8 cellular contexts compared by ENCODE assay signal in the genomic region with DNA sequence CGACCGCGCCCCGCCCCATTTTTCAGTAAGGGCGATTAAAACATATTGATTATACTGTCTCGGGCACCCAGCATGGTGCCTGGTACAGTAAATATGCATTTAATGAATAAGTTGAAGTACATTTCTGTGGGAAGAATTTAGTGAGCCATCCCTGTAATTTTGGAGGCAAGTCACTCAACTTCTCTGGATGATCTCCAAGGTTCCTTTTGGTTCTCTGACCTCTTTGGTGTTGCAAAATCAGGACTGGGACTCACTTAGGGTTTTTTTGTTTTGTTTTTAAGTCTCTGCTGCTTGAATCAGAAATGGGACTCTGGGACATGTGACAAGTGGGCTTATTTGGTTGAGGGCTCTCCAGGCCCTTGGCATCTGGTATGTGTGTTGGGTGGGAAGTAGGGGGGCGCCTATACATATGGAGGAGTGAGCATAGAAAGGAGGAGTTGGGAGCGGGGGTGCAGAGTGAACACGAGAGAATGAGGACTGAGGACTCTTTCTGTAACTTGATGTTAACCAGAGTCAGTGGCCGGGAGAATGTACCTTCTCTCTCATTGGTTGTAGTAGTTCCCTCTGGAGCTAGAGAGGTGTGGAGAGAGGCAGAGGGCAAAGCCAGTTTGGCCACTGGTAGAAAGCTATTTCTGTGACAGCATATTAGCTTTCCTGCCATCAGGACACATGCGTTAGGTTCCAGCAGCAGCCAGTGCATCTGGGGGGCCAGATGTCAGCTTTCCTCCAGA. TPM values are rescaled to one million over a fixed set of nuclear protein-coding genes. Genes with fewer than 3 reads are reported as not detected.
A peak's percentile ranks its signal among the peaks of the same experiment; 100 is the strongest.
DNase-seq lines count a peak whose midpoint lies in the region; ATAC-seq, FAIRE-seq and TF ChIP-seq lines count a peak whose summit lies in the region.

No MANE protein-coding gene starts in this region.

- peak overlapping the region; percentile 84 to 98 (median 93) for H3K4me3 Mint-ChIP-seq in CD8-positive, alpha-beta memory T cell
- H3K4me3 Mint-ChIP-seq in osteocyte (ENCODE audit: unreplicated experiment), result peak overlapping the region; percentile 94

- H3K4me1 ChIP-seq in CD8-positive, alpha-beta memory T cell (ENCODE audit: insufficient read depth, low read length), result peaks cover 23% of the 10 kb centered on the region
- H3K4me1 ChIP-seq in PC-3 (ENCODE audit: insufficient read depth, low read length) (peaks cover 39% of the 10 kb centered on the region), endothelial cell of umbilical vein (ENCODE audit: control insufficient read depth, extremely low read depth, insufficient read depth, low read length) (peaks cover 42% of the 10 kb centered on the region)

- peak overlapping the region in 5 of 8 donors; percentile 37 to 95 (median 66) for H3K27ac Mint-ChIP-seq in CD8-positive, alpha-beta memory T cell
- H3K27ac Mint-ChIP-seq in osteocyte (ENCODE audit: unreplicated experiment), result peak overlapping the region; percentile 84

- H3K36me3 Mint-ChIP-seq in CD8-positive, alpha-beta memory T cell, result peaks cover 0 to 7% (median 0%) of the 10 kb centered on the region in 3 donors
- peaks cover 6% of the 10 kb centered on the region for H3K36me3 Mint-ChIP-seq in osteocyte (ENCODE audit: unreplicated experiment)

- H3F3A ChIP-seq in PC-3 (ENCODE audit: low read length, unreplicated experiment), result no peaks in the 10 kb centered on the region

- no peaks in the 10 kb centered on the region for H3K9me3 Mint-ChIP-seq in CD8-positive, alpha-beta memory T cell
- no peaks in the 10 kb centered on the region for H3K9me3 Mint-ChIP-seq in osteocyte (ENCODE audit: unreplicated experiment)

- peak; percentile 61 for FAIRE-seq in endothelial cell of umbilical vein (lab: Jason Lieb, UNC)

- H3K9me1 ChIP-seq in endothelial cell of umbilical vein (replicated peaks; ENCODE audit: control insufficient read depth, extremely low read depth, insufficient read depth, low read length), result no peaks in the 10 kb centered on the region

- H3K9me3 ChIP-seq in CD8-positive, alpha-beta memory T cell (ENCODE audit: low read length), result no peaks in the 10 kb centered on the region
- no peaks in the 10 kb centered on the region for H3K9me3 ChIP-seq in PC-3 (ENCODE audit: low read length)
- H3K9me3 ChIP-seq in endothelial cell of umbilical vein (replicated peaks; ENCODE audit: control insufficient read depth, insufficient read depth, low read length), result no peaks in the 10 kb centered on the region

- BruUV-seq in PC-3 (replicated peaks; lab: Mats Ljungman, UMichigan) (no TSS peak), endothelial cell of umbilical vein (replicated peaks; lab: Mats Ljungman, UMichigan) (no TSS peak)

- POLR2A ChIA-PET in CD8-positive, alpha-beta memory T cell (lab: Charles Lee), result no interaction called here
- POLR2A ChIA-PET in PC-3 (lab: Charles Lee; ENCODE audit: unreplicated experiment), result no interaction called here
- POLR2A ChIA-PET in endothelial cell of umbilical vein (lab: Charles Lee), result interaction anchor here (1.0 kb wide), 1 partner anchor 39 kb away, joined by 3 read pairs; no protein-coding TSS in a partner anchor

- DNase-seq in CD8-positive, alpha-beta memory T cell, result no peak
- DNase-seq in PC-3 (peak; percentile 45), endothelial cell of umbilical vein (ENCODE audit: low read depth, low spot score) (peak; percentile 14), osteocyte (ENCODE audit: extremely low spot score, unreplicated experiment) (no peak), GM19238 (ENCODE audit: insufficient read length, low spot score) (no peak), cortex of kidney (lab: John Stamatoyannopoulos, UW) (no peak)
- no peak for DNase-seq in activated CD8-positive, alpha-beta memory T cell treated with anti-CD3 and anti-CD28 coated beads, Interleukin-2, amount 50 U/mL, for 4 hours

- H3K27me3 ChIP-seq in CD8-positive, alpha-beta memory T cell (ENCODE audit: insufficient read depth, low read length, poor library complexity, severe bottlenecking), result no peaks in the 10 kb centered on the region
- H3K27me3 ChIP-seq in PC-3 (ENCODE audit: low read length) (no peaks in the 10 kb centered on the region), endothelial cell of umbilical vein (ENCODE audit: control insufficient read depth in 2 of 2, insufficient read depth in 2 of 2, low read length in 2 of 2) (no peaks in the 10 kb centered on the region)

- CTCF ChIA-PET in CD8-positive, alpha-beta memory T cell (lab: Charles Lee), result interaction anchor here (0.8 to 3.4 kb wide), 4 partner anchors 21 to 133 kb away, joined by 3 to 13 read pairs (median 3); no protein-coding TSS in a partner anchor
- CTCF ChIA-PET in PC-3 (lab: Charles Lee) (no interaction called here), endothelial cell of umbilical vein (lab: Charles Lee) (interaction anchor here (2.2 to 9.9 kb wide), 3 partner anchors 8 to 131 kb away, joined by 7 to 170 read pairs (median 12); no protein-coding TSS in a partner anchor)

- dilution Hi-C loops in endothelial cell of umbilical vein (cut with MboI; ENCODE audit: extremely low pct_ligation_motif_present, low sequenced_read_pairs), result no loop called here

- no peak for TF ChIP-seq POLR2A in endothelial cell of umbilical vein (IDR thresholded peaks at IDR 0.05; ENCODE audit: low read depth, low read length)

- peak overlapping the region; percentile 78 for H3K4me2 ChIP-seq in PC-3 (ENCODE audit: low read length)
- H3K4me2 ChIP-seq in endothelial cell of umbilical vein (ENCODE audit: insufficient read depth, low read length), result peak overlapping the region; percentile 88

- H3K9ac ChIP-seq in PC-3 (ENCODE audit: low read length) (no peak overlapping the region; the same call in 1 of the 2 replicates), endothelial cell of umbilical vein (replicated peaks; ENCODE audit: extremely low read depth, insufficient read depth, low read length) (peak overlapping the region; percentile 96)

- H2AFZ ChIP-seq in PC-3 (ENCODE audit: low read length) (no peak overlapping the region), endothelial cell of umbilical vein (ENCODE audit: low read depth, low read length) (no peak overlapping the region)

- no peak overlapping the region for H3K4me3 ChIP-seq in CD8-positive, alpha-beta memory T cell (ENCODE audit: low read length)
- H3K4me3 ChIP-seq in PC-3 (ENCODE audit: low read length) (peak overlapping the region; percentile 95), endothelial cell of umbilical vein (replicated peaks in 1 of 3; ENCODE audit: insufficient read depth in 1 of 3, low read depth in 1 of 3, low read length in 3 of 3) (peak overlapping the region in 1 of 3 experiments; percentile 81)

- no peaks in the 10 kb centered on the region for H4K20me1 ChIP-seq in PC-3 (ENCODE audit: low read length)
- no peaks in the 10 kb centered on the region for H4K20me1 ChIP-seq in endothelial cell of umbilical vein (replicated peaks; ENCODE audit: control insufficient read depth, extremely low read depth, insufficient read depth, low read length)

- peaks cover 40 to 50% (median 48%) of the 10 kb centered on the region in 3 donors for H3K4me1 Mint-ChIP-seq in CD8-positive, alpha-beta memory T cell
- peaks cover 59% of the 10 kb centered on the region for H3K4me1 Mint-ChIP-seq in osteocyte (ENCODE audit: unreplicated experiment)

- no peak overlapping the region for H3K27ac ChIP-seq in CD8-positive, alpha-beta memory T cell (ENCODE audit: low read depth, low read length)
- H3K27ac ChIP-seq in PC-3 (ENCODE audit: low read length) (no peak overlapping the region), endothelial cell of umbilical vein (ENCODE audit: insufficient read depth, low read depth, low read length) (no peak overlapping the region)

- TF ChIP-seq CTCF in PC-3 (conservative IDR thresholded peaks at IDR 0.05; ENCODE audit: low read depth, low read length), result peak; percentile 18; the same call in 1 of the 2 replicates
- TF ChIP-seq CTCF in endothelial cell of umbilical vein (IDR thresholded peaks at IDR 0.05; ENCODE audit: extremely low read depth in 1 of 2, insufficient read depth in 1 of 2, low read depth in 1 of 2, low read length in 2 of 2), result no peak
- TF ChIP-seq CTCF in osteocyte (IDR thresholded peaks at IDR 0.05), result peak; percentile 17

- ATAC-seq in PC-3 (no peak), GM18873 (IDR thresholded peaks at IDR 0.05; ENCODE audit: low FRiP score, unreplicated experiment) (no peak)

- peaks cover 65% of the 10 kb centered on the region for H3K79me2 ChIP-seq in PC-3 (ENCODE audit: low read length)
- peaks cover 63% of the 10 kb centered on the region for H3K79me2 ChIP-seq in endothelial cell of umbilical vein (ENCODE audit: control insufficient read depth, insufficient read depth, low read length)

- intact Hi-C loops in PC-3 (cut with micrococcal nuclease) (loop anchor here (5.0 kb wide), 1 partner anchor 99 kb away; no protein-coding TSS in a partner anchor), endothelial cell of umbilical vein (cut with micrococcal nuclease) (loop anchor here (2.0 kb wide), 2 partner anchors 19 to 51 kb away; no protein-coding TSS in a partner anchor)

- H3K27me3 Mint-ChIP-seq in CD8-positive, alpha-beta memory T cell, result peaks cover 0 to 2% of the 10 kb centered on the region in 2 donors
- no peaks in the 10 kb centered on the region for H3K27me3 Mint-ChIP-seq in osteocyte (ENCODE audit: unreplicated experiment)

- H3K9me2 ChIP-seq in PC-3 (replicated peaks; ENCODE audit: low read length), result no peaks in the 10 kb centered on the region

- H3K36me3 ChIP-seq in CD8-positive, alpha-beta memory T cell (ENCODE audit: insufficient read depth, low read length), result no peaks in the 10 kb centered on the region
- H3K36me3 ChIP-seq in PC-3 (ENCODE audit: low read depth, low read length) (no peaks in the 10 kb centered on the region), endothelial cell of umbilical vein (ENCODE audit: control insufficient read depth in 2 of 2, extremely low read depth in 1 of 2, insufficient read depth in 2 of 2, low read length in 2 of 2) (no peaks in the 10 kb centered on the region)

RNA-seq across cellular contexts. Expression of a gene that starts 1.9 kb away (rescaled TPM):
- total RNA-seq in CD8-positive, alpha-beta memory T cell, result 1 to 10 TPM; 8.6 to 9.7 TPM
- polyA plus RNA-seq in CD8-positive, alpha-beta memory T cell, result 14.0 TPM
- total RNA-seq in PC-3 (2014; rRNA removed), result 9.0 and 12.0 TPM in 2 replicates
- total RNA-seq in endothelial cell of umbilical vein, result 36.7 and 39.1 TPM in 2 replicates
- 20.0 and 20.4 TPM in 2 replicates for polyA plus RNA-seq in endothelial cell of umbilical vein
- 18.9 and 19.1 TPM in 2 replicates for polyA plus RNA-seq in endothelial cell of umbilical vein (2011; cell fraction: cytosol; rRNA removed)
- 28.8 and 32.2 TPM in 2 replicates for polyA plus RNA-seq in endothelial cell of umbilical vein (2011; cell fraction: nucleus; rRNA removed)
- polyA plus RNA-seq in endothelial cell of umbilical vein (2012), result 15.7 and 17.2 TPM in 2 replicates
- 36.7 and 37.1 TPM in 2 replicates for polyA minus RNA-seq in endothelial cell of umbilical vein
- polyA minus RNA-seq in endothelial cell of umbilical vein (2011; cell fraction: cytosol; rRNA and poly(A)+ RNA removed), result 4.8 TPM
- polyA minus RNA-seq in endothelial cell of umbilical vein (2011; cell fraction: nucleus; rRNA and poly(A)+ RNA removed), result 94.0 and 110 TPM in 2 replicates
- 121 and 126 TPM in 2 replicates for total RNA-seq in osteocyte

RNA-seq across cellular contexts. Expression of a gene that starts 49.8 kb away (rescaled TPM):
- total RNA-seq in CD8-positive, alpha-beta memory T cell, result 1 to 10 TPM; 5.5 to 6.9 TPM
- 5.9 TPM for polyA plus RNA-seq in CD8-positive, alpha-beta memory T cell
- total RNA-seq in PC-3 (2014; rRNA removed) (4.6 and 6.5 TPM in 2 replicates), endothelial cell of umbilical vein (8.2 and 9.0 TPM in 2 replicates), osteocyte (9.5 and 9.6 TPM in 2 replicates)
- 3.2 TPM in 2 replicates for polyA plus RNA-seq in endothelial cell of umbilical vein
- polyA plus RNA-seq in endothelial cell of umbilical vein (2011; cell fraction: cytosol; rRNA removed), result 4.2 and 4.4 TPM in 2 replicates
- polyA plus RNA-seq in endothelial cell of umbilical vein (2011; cell fraction: nucleus; rRNA removed), result 9.8 and 10.9 TPM in 2 replicates
- polyA plus RNA-seq in endothelial cell of umbilical vein (2012), result 4.3 and 7.4 TPM in 2 replicates
- 7.7 and 9.4 TPM in 2 replicates for polyA minus RNA-seq in endothelial cell of umbilical vein
- 4.6 TPM for polyA minus RNA-seq in endothelial cell of umbilical vein (2011; cell fraction: cytosol; rRNA and poly(A)+ RNA removed)
- polyA minus RNA-seq in endothelial cell of umbilical vein (2011; cell fraction: nucleus; rRNA and poly(A)+ RNA removed), result 5.7 and 8.9 TPM in 2 replicates

Comparison
In these comparisons a context has a peak if more than half of its experiments do, and no peak if none do; other contexts are left out.
1. DNase-seq: peak in PC-3 (single experiment) and endothelial cell of umbilical vein (single experiment); none in CD8-positive, alpha-beta memory T cell (0 of 5), osteocyte (single experiment), GM19238 (single experiment), activated CD8-positive, alpha-beta memory T cell treated with anti-CD3 and anti-CD28 coated beads, Interleukin-2, amount 50 U/mL, for 4 hours (single experiment) and cortex of kidney (single experiment).
2. CTCF ChIP-seq: peak in PC-3 (single experiment) and osteocyte (single experiment); none in endothelial cell of umbilical vein (0 of 2).